In genomic region chr11:35554491-35555237, GRCh38 we compare ENCODE assay signal across 15 cellular contexts. TPM values are rescaled to one million over a fixed set of nuclear protein-coding genes. Genes with fewer than 3 reads are reported as not detected.
DNase-seq lines count a peak whose midpoint lies in the region; ATAC-seq, FAIRE-seq and TF ChIP-seq lines count a peak whose summit lies in the region.
"Had no signal": no experiment of that assay in that cellular context is flagged by ENCODE, and none has a peak within 500 bp of the region (broad histone marks: within the 10 kb centered on the region; RNA-seq: fewer than 3 reads in every experiment).

No MANE protein-coding gene starts in this region.

- H2BK120ac ChIP-seq in mesenchymal stem cell (ENCODE audit: low read depth, low read length) = no peak overlapping the region

- in situ Hi-C loops in GM13976 (cut with MboI; ENCODE audit: low sequenced_read_pairs, unreplicated experiment) = no loop called here

- ATAC-seq in effector memory CD8-positive, alpha-beta T cell (replicated peaks) = no peak
- ATAC-seq: gastrocnemius medialis, psoas muscle had no signal

- peak overlapping the region; percentile 50 for H3K9ac ChIP-seq in mesenchymal stem cell (ENCODE audit: low read length)

- peak overlapping the region in 1 of 2 experiments; percentile 29 for H2BK12ac ChIP-seq in mesenchymal stem cell (ENCODE audit: low read length in 2 of 2)

- H3K36me3 Mint-ChIP-seq in effector memory CD8-positive, alpha-beta T cell (ENCODE audit: insufficient read depth) = no peaks in the 10 kb centered on the region

- H2AK5ac ChIP-seq in mesenchymal stem cell (ENCODE audit: low read length, severe bottlenecking) = no peak overlapping the region

- no peak overlapping the region for H3K27ac ChIP-seq in mesenchymal stem cell (ENCODE audit: low read length, poor library complexity, severe bottlenecking)
- H3K27ac ChIP-seq: gastrocnemius medialis, HL-60, psoas muscle, transverse colon had no signal

- H3K4me3 ChIP-seq in HFF-Myc (replicated peaks; ENCODE audit: low read depth, low read length) (no peak overlapping the region), bronchial epithelial cell (ENCODE audit: low read depth, low read length) (no peak overlapping the region), mesenchymal stem cell (ENCODE audit: insufficient read depth in 1 of 2, low read depth in 1 of 2, low read length in 2 of 2) (no peak overlapping the region)
- H3K4me3 ChIP-seq: gastrocnemius medialis, psoas muscle, transverse colon had no signal

- no peak overlapping the region for H3K14ac ChIP-seq in mesenchymal stem cell (ENCODE audit: low read length in 2 of 2)

- peak; percentile 47 for FAIRE-seq in bronchial epithelial cell (lab: Jason Lieb, UNC)

- peaks cover 6% of the 10 kb centered on the region for H3K4me1 ChIP-seq in mesenchymal stem cell (ENCODE audit: control insufficient read depth, insufficient read depth, low read depth, low read length)
- H3K4me1 ChIP-seq: gastrocnemius medialis, psoas muscle, transverse colon had no signal

- H3K27ac Mint-ChIP-seq in effector memory CD8-positive, alpha-beta T cell = no peak overlapping the region

- no peaks in the 10 kb centered on the region for H3K27me3 ChIP-seq in bronchial epithelial cell (ENCODE audit: control insufficient read depth, insufficient read depth, low read length)
- H3K27me3 ChIP-seq in mesenchymal stem cell (ENCODE audit: control insufficient read depth in 1 of 2, insufficient read depth in 1 of 2, low read length in 2 of 2) = peaks cover 0 to 6% of the 10 kb centered on the region in 2 experiments
- H3K27me3 ChIP-seq: gastrocnemius medialis, transverse colon had no signal

- peak overlapping the region; percentile 80 to 89 for H3K18ac ChIP-seq in mesenchymal stem cell (ENCODE audit: low read depth in 1 of 2, low read length in 2 of 2)

- H3K4me1 Mint-ChIP-seq in effector memory CD8-positive, alpha-beta T cell (ENCODE audit: low read depth in 2 of 2) = no peaks in the 10 kb centered on the region

- H3K27me3 Mint-ChIP-seq in effector memory CD8-positive, alpha-beta T cell = peaks cover 51 to 60% of the 10 kb centered on the region in 2 donors

- no peaks in the 10 kb centered on the region for H3K79me1 ChIP-seq in mesenchymal stem cell (replicated peaks; ENCODE audit: low read length, poor library complexity, severe bottlenecking)

- H3K4ac ChIP-seq in mesenchymal stem cell (ENCODE audit: low read depth in 1 of 2, low read length in 2 of 2) = peak overlapping the region; percentile 46 to 86

- no peak overlapping the region for H2BK5ac ChIP-seq in mesenchymal stem cell (ENCODE audit: low read depth, low read length, poor library complexity, severe bottlenecking)

- H3K9me3 Mint-ChIP-seq in effector memory CD8-positive, alpha-beta T cell = no peaks in the 10 kb centered on the region

- no peak overlapping the region for H3K4me3 Mint-ChIP-seq in effector memory CD8-positive, alpha-beta T cell

- no peak overlapping the region for H3K23ac ChIP-seq in mesenchymal stem cell (ENCODE audit: low read length in 2 of 2)

- peak; percentile 22 for DNase-seq in AG20443 (ENCODE audit: low spot score)
- DNase-seq in HFF-Myc (ENCODE audit: extremely low read depth, low read depth) = no peak
- no peak for DNase-seq in bronchial epithelial cell (ENCODE audit: low read depth)
- DNase-seq in mesenchymal stem cell = peak; percentile 67
- DNase-seq in GM13976 (ENCODE audit: low spot score) = no peak
- DNase-seq in hepatic stellate cell (ENCODE audit: low spot score) = no peak
- no peak for DNase-seq in superior temporal gyrus (ENCODE audit: extremely low spot score)
- DNase-seq in effector memory CD8-positive, alpha-beta T cell = no peak
- DNase-seq: gastrocnemius medialis, NCI-H1092 treated with DMSO at 0.1 percent for 48 hours, psoas muscle, T-helper 2 cell, transverse colon had no signal

- no peak overlapping the region for H4K91ac ChIP-seq in mesenchymal stem cell (ENCODE audit: low read length)

- peak overlapping the region; percentile 82 for H4K8ac ChIP-seq in mesenchymal stem cell (ENCODE audit: low read length)

- no peak overlapping the region for H3K4me2 ChIP-seq in mesenchymal stem cell (ENCODE audit: low read length, poor library complexity, severe bottlenecking)

- TF ChIP-seq CTCF in HFF-Myc (IDR thresholded peaks at IDR 0.05; ENCODE audit: low read depth, low read length, missing control alignments) (peak; percentile 40), bronchial epithelial cell (IDR thresholded peaks at IDR 0.05; ENCODE audit: insufficient read depth, low read length, severe bottlenecking) (peak; percentile 20), GM13976 (IDR thresholded peaks at IDR 0.05; ENCODE audit: borderline replicate concordance, control extremely low read depth, extremely low read depth, insufficient read depth, missing control alignments) (no peak)

- H2BK15ac ChIP-seq in mesenchymal stem cell (ENCODE audit: low read depth, poor library complexity, severe bottlenecking) = no peak overlapping the region

- H3K36me3 ChIP-seq in bronchial epithelial cell (ENCODE audit: control insufficient read depth, insufficient read depth, low read length) = no peaks in the 10 kb centered on the region
- no peaks in the 10 kb centered on the region for H3K36me3 ChIP-seq in mesenchymal stem cell (ENCODE audit: control insufficient read depth in 1 of 2, insufficient read depth in 2 of 2, low read depth in 1 of 2, low read length in 2 of 2)
- H3K36me3 ChIP-seq: gastrocnemius medialis, transverse colon had no signal

- no peaks in the 10 kb centered on the region for H3K9me3 ChIP-seq in mesenchymal stem cell (ENCODE audit: control insufficient read depth, low read length)
- H3K9me3 ChIP-seq: gastrocnemius medialis, psoas muscle, transverse colon had no signal

- WGBS in mesenchymal stem cell = 40% methylated on average over 2 of the region's 4 CpGs

- H2AFZ ChIP-seq in mesenchymal stem cell (ENCODE audit: low read depth, low read length) = no peak overlapping the region

RNA-seq across cellular contexts. Expression of gene PAMR1, which starts 29.2 kb away (rescaled TPM):
- 3.1 and 5.3 TPM in 2 replicates for total RNA-seq in bronchial epithelial cell
- 79.7 TPM for polyA plus RNA-seq in mesenchymal stem cell (2013, experiment 1 of 2)
- 80.3 TPM for polyA plus RNA-seq in mesenchymal stem cell (2013, experiment 2 of 2)
- total RNA-seq: activated CD8-positive, alpha-beta memory T cell treated with anti-CD3 and anti-CD28 coated beads for 36 hours had no signal

Comparison
In these comparisons a context has a peak if more than half of its experiments do, and no peak if none do; other contexts are left out.
1. DNase-seq: peak in AG20443 (single experiment) and mesenchymal stem cell (single experiment); none in HFF-Myc (single experiment), bronchial epithelial cell (single experiment), GM13976 (single experiment), hepatic stellate cell (single experiment), superior temporal gyrus (single experiment) and effector memory CD8-positive, alpha-beta T cell (0 of 3).